ENCODE assay signal across 9 cellular contexts in genomic region chr3:15305366-15305844, GRCh38. TPM values are rescaled to one million over a fixed set of nuclear protein-coding genes. Genes with fewer than 3 reads are reported as not detected.
DNase-seq lines count a peak whose midpoint lies in the region; TF ChIP-seq lines count a peak whose summit lies in the region.
"Had no signal": no experiment of that assay in that cellular context is flagged by ENCODE, and none has a peak within 500 bp of the region (broad histone marks: within the 10 kb centered on the region; RNA-seq: fewer than 3 reads in every experiment).

No MANE protein-coding gene starts in this region.

- peak overlapping the region; percentile 16 for H3K27ac Mint-ChIP-seq in endothelial cell (ENCODE audit: unreplicated experiment)

- H3K9me3 Mint-ChIP-seq in endothelial cell (ENCODE audit: unreplicated experiment): no peaks in the 10 kb centered on the region
- H3K9me3 Mint-ChIP-seq: effector memory CD8-positive, alpha-beta T cell had no signal

- no peak overlapping the region for H2AFZ ChIP-seq in osteoblast (ENCODE audit: low read length)

- H3K36me3 ChIP-seq in GM06990 (ENCODE audit: control insufficient read depth, insufficient read depth, low read length) (peaks cover 10% of the 10 kb centered on the region), osteoblast (ENCODE audit: insufficient read depth, low read length) (peaks cover 24% of the 10 kb centered on the region)

- no peak overlapping the region for H3K4me3 ChIP-seq in GM06990 (replicated peaks; ENCODE audit: low read depth, low read length)
- no peak overlapping the region for H3K4me3 ChIP-seq in osteoblast (ENCODE audit: insufficient read depth, low read length)

- peaks cover 35% of the 10 kb centered on the region for H4K20me1 ChIP-seq in osteoblast (ENCODE audit: insufficient read depth, low read length)

- TF ChIP-seq CTCF in GM06990 (IDR thresholded peaks at IDR 0.05; ENCODE audit: insufficient read depth, low read length, poor library complexity, severe bottlenecking) (peak; percentile 31), endothelial cell (IDR thresholded peaks at IDR 0.05; ENCODE audit: unreplicated experiment) (peak; percentile 77), osteoblast (IDR thresholded peaks at IDR 0.05; ENCODE audit: extremely low read depth, low read depth, low read length) (peak; percentile 28)

- peaks cover 46% of the 10 kb centered on the region for H3K4me1 Mint-ChIP-seq in endothelial cell (ENCODE audit: unreplicated experiment)

- no peaks in the 10 kb centered on the region for H3K9me3 ChIP-seq in osteoblast (ENCODE audit: low read depth, low read length)

- DNase-seq in GM06990 (ENCODE audit: extremely low read depth, insufficient read length) (no peak), NCI-H226 (peak; percentile 89), endothelial cell (ENCODE audit: low spot score) (peak; percentile 18), osteoblast (ENCODE audit: insufficient read length, low spot score, missing footprints) (no peak), GM03348 (ENCODE audit: low spot score) (no peak), DMS153 (lab: John Stamatoyannopoulos, UW) (no peak), SHP77 treated with DMSO at 0.1 percent for 48 hours (lab: John Stamatoyannopoulos, UW) (no peak), epidermal melanocyte (ENCODE audit: insufficient read length, low spot score) (no peak)
- DNase-seq: effector memory CD8-positive, alpha-beta T cell had no signal

- H3K27me3 Mint-ChIP-seq in endothelial cell (ENCODE audit: unreplicated experiment): peaks cover 3% of the 10 kb centered on the region
- H3K27me3 Mint-ChIP-seq: effector memory CD8-positive, alpha-beta T cell had no signal

- H3K79me2 ChIP-seq in osteoblast (ENCODE audit: insufficient read depth, low read length): peaks cover 61% of the 10 kb centered on the region

- H3K36me3 Mint-ChIP-seq in endothelial cell (ENCODE audit: low read depth, unreplicated experiment): peaks cover 35% of the 10 kb centered on the region

- peak overlapping the region; percentile 65 for H3K4me3 Mint-ChIP-seq in endothelial cell (ENCODE audit: unreplicated experiment)

- H3K27me3 ChIP-seq in GM06990 (replicated peaks; ENCODE audit: control insufficient read depth, insufficient read depth, low read length) (no peaks in the 10 kb centered on the region), osteoblast (ENCODE audit: insufficient read depth, low read length) (no peaks in the 10 kb centered on the region)

- H3K4me1 ChIP-seq in osteoblast (ENCODE audit: insufficient read depth, low read length): peaks cover 22% of the 10 kb centered on the region

- no peak overlapping the region for H3K4me2 ChIP-seq in osteoblast (ENCODE audit: insufficient read depth, low read length)

- no peak overlapping the region for H3K27ac ChIP-seq in osteoblast (ENCODE audit: low read depth, low read length)

RNA-seq across cellular contexts. Expression of gene SH3BP5, which starts 27.0 kb away (rescaled TPM):
- total RNA-seq in endothelial cell (ENCODE audit: unreplicated experiment) (41.1 TPM), osteoblast (65.4 and 67.3 TPM in 2 replicates)

Comparison
In these comparisons a context has a peak if more than half of its experiments do, and no peak if none do; other contexts are left out.
1. DNase-seq: peak in NCI-H226 (single experiment) and endothelial cell (single experiment); none in GM06990 (single experiment), osteoblast (single experiment), GM03348 (single experiment), DMS153 (single experiment), SHP77 treated with DMSO at 0.1 percent for 48 hours (single experiment) and epidermal melanocyte (single experiment).
2. Peak in every context shown above with its lines, with median percentiles within 50 percentile points of each other: CTCF ChIP-seq.